In genomic region chr5:173757279-173757678, GRCh38 we compare ENCODE assay signal across 1 cellular context.
TF ChIP-seq lines count a peak whose summit lies in the region.

No MANE protein-coding gene starts in this region.

TF ChIP-seq in A549, 52 proteins besides CTCF, POLR2A, EP300 and RAD21 (continued from another document):
- TF ChIP-seq HEYL (CRISPR knock-in tag; IDR thresholded peaks at IDR 0.05) = no peak
- no peak for TF ChIP-seq HDAC2 (IDR thresholded peaks at IDR 0.05)
- no peak for TF ChIP-seq ZC3H11A (IDR thresholded peaks at IDR 0.05)
- TF ChIP-seq BCL3 (IDR thresholded peaks at IDR 0.05) = no peak
- no peak for TF ChIP-seq HOXA7 (CRISPR knock-in tag; IDR thresholded peaks at IDR 0.05)
- no peak for TF ChIP-seq ESRRA (IDR thresholded peaks at IDR 0.05; ENCODE audit: borderline replicate concordance, low read length)
- TF ChIP-seq JUNB (IDR thresholded peaks at IDR 0.05) = no peak
